Comparison of ENCODE assay signal across 9 cellular contexts in the genomic region with DNA sequence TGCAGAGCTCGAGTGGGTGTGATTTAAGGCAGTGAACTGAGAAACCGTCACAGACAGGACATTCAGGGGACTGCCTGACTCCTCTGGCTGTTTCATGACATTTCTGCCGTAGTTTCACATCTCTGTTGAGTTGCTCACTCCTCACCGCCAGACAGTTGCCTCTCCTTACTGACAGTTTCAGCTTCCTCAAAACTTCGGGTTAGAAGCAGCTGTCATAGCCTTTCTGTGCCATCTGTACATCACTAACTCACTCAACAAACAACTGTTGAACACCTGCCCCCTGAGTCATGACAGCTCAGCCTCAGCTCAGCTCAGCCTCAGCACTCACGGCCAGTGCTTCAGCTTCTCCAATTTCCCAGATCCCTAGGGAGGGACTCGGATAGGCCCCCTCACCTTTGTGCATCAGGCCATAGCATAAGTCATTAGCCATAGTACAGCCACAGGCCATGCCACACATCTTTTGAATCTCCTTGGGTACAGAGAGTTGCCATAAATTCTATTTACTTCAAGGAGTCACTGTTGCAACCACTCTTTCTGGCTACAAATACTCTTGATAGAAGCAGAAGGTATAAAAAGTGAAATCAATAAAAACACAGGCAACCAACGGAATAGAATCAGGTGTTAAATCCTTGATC. TPM values are rescaled to one million over a fixed set of nuclear protein-coding genes. Genes with fewer than 3 reads are reported as not detected.
DNase-seq lines count a peak whose midpoint lies in the region; ATAC-seq and TF ChIP-seq lines count a peak whose summit lies in the region.
"Had no signal": no experiment of that assay in that cellular context is flagged by ENCODE, and none has a peak within 500 bp of the region (broad histone marks: within the 10 kb centered on the region; RNA-seq: fewer than 3 reads in every experiment).

No MANE protein-coding gene starts in this region.

- H3K9me3 ChIP-seq in upper lobe of left lung (peaks cover 0 to 6% (median 2%) of the 10 kb centered on the region in 4 donors), MG63 (no peaks in the 10 kb centered on the region)

- no peak for TF ChIP-seq EP300 in upper lobe of left lung (IDR thresholded peaks at IDR 0.05)

- POLR2A ChIA-PET in activated naive CD8-positive, alpha-beta T cell treated with anti-CD3 and anti-CD28 coated beads, Interleukin-2, amount 10 ng/mL, durations not matched to agents 7 days and 5 days (lab: Charles Lee) = no interaction called here

- WGBS in upper lobe of left lung, 2 donors = 54 to 70% methylated on average over 8 of the region's 8 CpGs

- H3K27me3 ChIP-seq in upper lobe of left lung (no peaks in the 10 kb centered on the region), MG63 (no peaks in the 10 kb centered on the region)

- H3K36me3 ChIP-seq in upper lobe of left lung (no peaks in the 10 kb centered on the region), MG63 (no peaks in the 10 kb centered on the region)

- no peaks in the 10 kb centered on the region for H3K36me3 Mint-ChIP-seq in activated naive CD8-positive, alpha-beta T cell treated with anti-CD3 and anti-CD28 coated beads, Interleukin-2, amount 10 ng/mL, durations not matched to agents 7 days and 5 days

- H3K4me3 Mint-ChIP-seq in activated naive CD8-positive, alpha-beta T cell treated with anti-CD3 and anti-CD28 coated beads, Interleukin-2, amount 10 ng/mL, durations not matched to agents 7 days and 5 days = peak overlapping the region; percentile 66

- no peak for DNase-seq in activated naive CD8-positive, alpha-beta T cell treated with anti-CD3 and anti-CD28 coated beads, Interleukin-2, amount 10 ng/mL, durations not matched to agents 7 days and 5 days
- DNase-seq in upper lobe of left lung (peak in 1 of 2 donors; percentile 47), MG63 (no peak), NCI-H446 treated with DMSO at 0.1 percent for 48 hours (lab: John Stamatoyannopoulos, UW) (no peak), NCI-H1930 (lab: John Stamatoyannopoulos, UW) (no peak)

- no peak overlapping the region for H3K4me3 ChIP-seq in upper lobe of left lung
- H3K4me3 ChIP-seq in MG63 = no peak overlapping the region

- peak; percentile 93 for ATAC-seq in GM18498 (IDR thresholded peaks at IDR 0.05; ENCODE audit: unreplicated experiment)
- ATAC-seq in GM21381 (IDR thresholded peaks at IDR 0.05; ENCODE audit: unreplicated experiment) = peak; percentile 85
- peak; percentile 90 for ATAC-seq in HG03565 (IDR thresholded peaks at IDR 0.05; ENCODE audit: unreplicated experiment)
- ATAC-seq in activated naive CD8-positive, alpha-beta T cell treated with anti-CD3 and anti-CD28 coated beads, Interleukin-2, amount 10 ng/mL, durations not matched to agents 7 days and 5 days (ENCODE audit: low read depth) = peak; percentile 36
- ATAC-seq in upper lobe of left lung (ENCODE audit: low FRiP score in 2 of 2) = peak; percentile 77 to 85

- H3K27ac ChIP-seq in upper lobe of left lung = peak overlapping the region; percentile 51 to 77 (median 61)

- TF ChIP-seq CTCF in upper lobe of left lung (IDR thresholded peaks at IDR 0.05) = no peak

- TF ChIP-seq POLR2A in upper lobe of left lung (IDR thresholded peaks at IDR 0.05) = no peak

- H3K27me3 Mint-ChIP-seq in activated naive CD8-positive, alpha-beta T cell treated with anti-CD3 and anti-CD28 coated beads, Interleukin-2, amount 10 ng/mL, durations not matched to agents 7 days and 5 days = peaks cover 6% of the 10 kb centered on the region

- peaks cover 16% of the 10 kb centered on the region for H3K4me1 Mint-ChIP-seq in activated naive CD8-positive, alpha-beta T cell treated with anti-CD3 and anti-CD28 coated beads, Interleukin-2, amount 10 ng/mL, durations not matched to agents 7 days and 5 days

- peak overlapping the region; percentile 84 for H3K27ac Mint-ChIP-seq in activated naive CD8-positive, alpha-beta T cell treated with anti-CD3 and anti-CD28 coated beads, Interleukin-2, amount 10 ng/mL, durations not matched to agents 7 days and 5 days

- no peaks in the 10 kb centered on the region for H3K9me3 Mint-ChIP-seq in activated naive CD8-positive, alpha-beta T cell treated with anti-CD3 and anti-CD28 coated beads, Interleukin-2, amount 10 ng/mL, durations not matched to agents 7 days and 5 days

- H3K4me1 ChIP-seq in upper lobe of left lung = no peaks in the 10 kb centered on the region

RNA-seq across cellular contexts. Expression of gene SLC15A4, which starts 6.2 kb away (rescaled TPM):
- 10 to 100 TPM; 21.4 to 25.8 TPM for total RNA-seq in activated naive CD8-positive, alpha-beta T cell treated with anti-CD3 and anti-CD28 coated beads, Interleukin-2, amount 10 ng/mL, durations not matched to agents 7 days and 5 days
- 10 to 100 TPM; 21.0 to 58.7 (median 32.8) TPM for total RNA-seq in upper lobe of left lung
- 20.9 and 26.9 TPM in 2 replicates for total RNA-seq in MG63 (2014; rRNA removed; shearing (Covaris generic); ENCODE audit: low replicate concordance)

RNA-seq across cellular contexts. Expression of gene GLT1D1, which starts 23.3 kb away (rescaled TPM):
- not detected for total RNA-seq in activated naive CD8-positive, alpha-beta T cell treated with anti-CD3 and anti-CD28 coated beads, Interleukin-2, amount 10 ng/mL, durations not matched to agents 7 days and 5 days
- total RNA-seq in upper lobe of left lung = 1 to 10 TPM; 4.1 to 8.3 (median 6.5) TPM
- total RNA-seq in MG63 (2014; rRNA removed; shearing (Covaris generic); ENCODE audit: low replicate concordance) = 0.39 and 4.2 TPM in 2 replicates
- total RNA-seq: pulmonary artery endothelial cell had no signal

Comparison
In these comparisons a context has a peak if more than half of its experiments do, and no peak if none do; other contexts are left out.
1. ATAC-seq: peak in every context shown above with its lines; median percentile 93 in GM18498; 90 in HG03565; 85 in GM21381; 81 in upper lobe of left lung; 36 in activated naive CD8-positive, alpha-beta T cell treated with anti-CD3 and anti-CD28 coated beads, Interleukin-2, amount 10 ng/mL, durations not matched to agents 7 days and 5 days.